8 cellular contexts compared by ENCODE assay signal in the genomic region with DNA sequence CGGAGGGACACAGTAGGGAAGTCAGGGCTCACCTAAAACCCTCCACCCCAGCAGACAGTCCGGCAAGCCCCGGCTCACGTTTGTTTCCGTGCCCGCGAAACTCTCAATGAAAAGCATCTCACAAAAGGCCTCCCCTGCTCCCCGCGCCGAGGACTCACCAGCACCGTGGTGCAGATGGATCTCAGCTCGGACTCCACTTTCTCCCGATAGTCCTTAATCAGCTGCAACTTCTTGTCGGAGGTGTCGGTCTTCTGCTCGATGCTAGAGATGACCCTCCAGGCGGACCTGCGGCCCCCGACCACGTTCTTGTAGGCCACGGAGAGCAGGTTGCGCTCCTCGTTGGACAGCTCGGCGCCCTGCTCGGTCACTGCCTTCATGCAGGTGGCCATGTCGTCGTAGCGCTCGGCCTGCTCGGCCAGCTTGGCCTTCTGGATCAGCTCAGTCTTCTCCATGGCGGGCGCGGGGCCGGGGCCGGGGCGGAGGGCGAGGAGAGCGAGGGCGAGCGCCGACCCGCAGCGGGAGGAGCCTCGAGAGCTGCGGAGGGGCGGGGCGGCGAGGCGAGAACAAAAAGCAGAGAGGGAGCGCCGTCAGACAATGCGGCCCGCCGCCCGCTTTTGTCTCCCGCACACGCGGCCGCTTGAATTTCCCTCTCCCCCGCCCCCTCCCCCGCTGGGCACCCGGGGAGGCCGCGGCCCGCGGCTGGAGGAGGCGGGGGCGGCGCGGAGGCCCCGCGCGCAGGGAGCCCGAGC. TPM values are rescaled to one million over a fixed set of nuclear protein-coding genes. Genes with fewer than 3 reads are reported as not detected.
DNase-seq lines count a peak whose midpoint lies in the region; ATAC-seq, FAIRE-seq and TF ChIP-seq lines count a peak whose summit lies in the region.

No MANE protein-coding gene starts in this region.

- peak overlapping the region; percentile 95 for H4K91ac ChIP-seq in H9 (ENCODE audit: insufficient read length, low read depth, low read length)

- DNase-seq in G401 (ENCODE audit: low spot score): peak; percentile 72
- DNase-seq in H9: peak; percentile 81
- DNase-seq in MG63: peak; percentile 81
- DNase-seq in SK-N-SH: peak; percentile 92
- DNase-seq in head of caudate nucleus: peak; percentile 44 to 92 (median 79)
- peak; percentile 75 to 91 (median 82) for DNase-seq in pancreas
- peak; percentile 74 to 87 for DNase-seq in tibial artery

- in situ Hi-C loops in G401 (cut with HindIII; ENCODE audit: low sequenced_read_pairs): no loop called here

- peaks cover 47 to 50% of the 10 kb centered on the region in 2 experiments for H3K4me1 Mint-ChIP-seq in H9
- peaks cover 54% of the 10 kb centered on the region for H3K4me1 Mint-ChIP-seq in activated naive CD4-positive, alpha-beta T cell treated with anti-CD3 and anti-CD28 coated beads, Interleukin-2, amount 50 U/mL, for 24 hours

- intact Hi-C loops in head of caudate nucleus (cut with DNase I) (loop anchor here (5.0 to 10.0 kb wide), 2 partner anchors 73 to 155 kb away; a partner anchor contains a TSS), pancreas (cut with DNase I) (no loop called here), tibial artery (cut with DNase I; ENCODE audit: low total_unique reads) (loop anchor here (5.0 to 10.0 kb wide), 3 partner anchors 65 to 205 kb away; a partner anchor contains a TSS)

- H3K27me3 ChIP-seq in H9 (ENCODE audit: insufficient read depth, low read length): no peaks in the 10 kb centered on the region; the same call in 1 of the 2 replicates
- H3K27me3 ChIP-seq in MG63: no peaks in the 10 kb centered on the region
- H3K27me3 ChIP-seq in SK-N-SH (ENCODE audit: insufficient read depth): no peaks in the 10 kb centered on the region
- H3K27me3 ChIP-seq in pancreas: no peaks in the 10 kb centered on the region
- no peaks in the 10 kb centered on the region for H3K27me3 ChIP-seq in tibial artery

- TF ChIP-seq RAD21 in SK-N-SH (IDR thresholded peaks at IDR 0.05; ENCODE audit: low read length): no peak; the same call in 1 of the 2 replicates

- H4K5ac ChIP-seq in H9 (ENCODE audit: insufficient read length, low read depth, low read length): peak overlapping the region; percentile 97

- peaks cover 50% of the 10 kb centered on the region for H3K36me3 ChIP-seq in MG63
- H3K36me3 ChIP-seq in SK-N-SH (replicated peaks in 1 of 2; ENCODE audit: control insufficient read depth in 1 of 2, insufficient read depth in 2 of 2, low read length in 1 of 2): peaks cover 36 to 45% of the 10 kb centered on the region in 2 experiments
- H3K36me3 ChIP-seq in pancreas: no peaks in the 10 kb centered on the region
- H3K36me3 ChIP-seq in tibial artery: peaks cover 0 to 6% (median 0%) of the 10 kb centered on the region in 3 donors

- H3K9me3 ChIP-seq in H9 (ENCODE audit: control insufficient read depth, low read depth, low read length) (no peaks in the 10 kb centered on the region), MG63 (no peaks in the 10 kb centered on the region), SK-N-SH (no peaks in the 10 kb centered on the region), pancreas (no peaks in the 10 kb centered on the region), tibial artery (no peaks in the 10 kb centered on the region)

- H3K4me3 ChIP-seq in MG63: peak overlapping the region; percentile 90
- H3K4me3 ChIP-seq in SK-N-SH (ENCODE audit: low read depth in 2 of 2, low read length in 1 of 2): peak overlapping the region; percentile 84
- H3K4me3 ChIP-seq in pancreas: peak overlapping the region; percentile 51 to 88 (median 60)
- H3K4me3 ChIP-seq in tibial artery: peak overlapping the region; percentile 83 to 85

- H3K27ac ChIP-seq in H9 (ENCODE audit: insufficient read length, low read depth, low read length) (peak overlapping the region; percentile 91), SK-N-SH (ENCODE audit: low read depth in 2 of 2, low read length in 1 of 2) (peak overlapping the region; percentile 74 to 95), pancreas (peak overlapping the region; percentile 87 to 95 (median 92)), tibial artery (peak overlapping the region; percentile 91 to 97)

- H3K56ac ChIP-seq in H9 (ENCODE audit: insufficient read length, low read depth, low read length): no peak overlapping the region

- TF ChIP-seq EP300 in SK-N-SH (IDR thresholded peaks at IDR 0.05; ENCODE audit: borderline replicate concordance in 1 of 2, low read depth in 1 of 2, low read length in 1 of 2): no peak

- no CpG with 5 or more reads among the region's 75 CpGs for WGBS in H9 (ENCODE audit: extremely low coverage, insufficient read length, low lambda C conversion rate)
- under 1% methylated on average over 36 of the region's 75 CpGs for whole genome bisulfite sequencing in SK-N-SH (ENCODE audit: low lambda C conversion rate)
- 0 to 1% methylated on average over 53 to 75 of the region's 75 CpGs for WGBS in pancreas, 2 donors

- peak overlapping the region; percentile 99 for H3K27ac Mint-ChIP-seq in H9
- peak overlapping the region; percentile 96 for H3K27ac Mint-ChIP-seq in activated naive CD4-positive, alpha-beta T cell treated with anti-CD3 and anti-CD28 coated beads, Interleukin-2, amount 50 U/mL, for 24 hours

- H4K8ac ChIP-seq in H9 (replicated peaks; ENCODE audit: insufficient read length, low read depth, low read length): no peak overlapping the region

- H3K9me3 Mint-ChIP-seq in H9: peaks cover 0 to 2% of the 10 kb centered on the region in 2 experiments; a peak in 1 of 5 replicates
- no peaks in the 10 kb centered on the region for H3K9me3 Mint-ChIP-seq in activated naive CD4-positive, alpha-beta T cell treated with anti-CD3 and anti-CD28 coated beads, Interleukin-2, amount 50 U/mL, for 24 hours

- H2BK120ac ChIP-seq in H9 (ENCODE audit: low read depth, low read length, poor library complexity, severe bottlenecking): peak overlapping the region; percentile 24

- peak overlapping the region; percentile 20 for H2BK5ac ChIP-seq in H9 (ENCODE audit: insufficient read length, low read length)

- H3K79me1 ChIP-seq in H9 (ENCODE audit: insufficient read depth, low read depth, low read length, poor library complexity, severe bottlenecking): no peaks in the 10 kb centered on the region

- H3K4me1 ChIP-seq in H9 (ENCODE audit: insufficient read depth, low read length) (no peaks in the 10 kb centered on the region), SK-N-SH (ENCODE audit: control insufficient read depth in 1 of 2, insufficient read depth in 2 of 2, low read depth in 1 of 2, low read length in 1 of 2) (peaks cover 15 to 29% of the 10 kb centered on the region in 2 experiments; a peak in 3 of 4 replicates), pancreas (peaks cover 0 to 29% (median 16%) of the 10 kb centered on the region in 3 donors), tibial artery (peaks cover 0 to 65% (median 39%) of the 10 kb centered on the region in 4 donors)

- H2BK12ac ChIP-seq in H9 (ENCODE audit: insufficient read length, low read depth, low read length): peak overlapping the region; percentile 8

- H3K4me3 Mint-ChIP-seq in H9: peak overlapping the region; percentile 98 to 99
- H3K4me3 Mint-ChIP-seq in activated naive CD4-positive, alpha-beta T cell treated with anti-CD3 and anti-CD28 coated beads, Interleukin-2, amount 50 U/mL, for 24 hours: peak overlapping the region; percentile 98

- H3K4ac ChIP-seq in H9 (ENCODE audit: low read depth, low read length): peak overlapping the region; percentile 86; the same call in 1 of the 2 replicates

- POLR2A ChIA-PET in SK-N-SH (lab: Yijun Ruan, JAX): interaction anchor here (0.6 to 3.3 kb wide), 33 partner anchors 8 to 431 kb away, joined by 3 to 73 read pairs (median 4); a partner anchor contains a TSS

- TF ChIP-seq CTCF in H9 (conservative IDR thresholded peaks at IDR 0.05) (no peak), SK-N-SH (IDR thresholded peaks at IDR 0.05) (no peak), pancreas (IDR thresholded peaks at IDR 0.05) (no peak), tibial artery (IDR thresholded peaks at IDR 0.05) (no peak)

- H3K14ac ChIP-seq in H9 (ENCODE audit: insufficient read depth, low read length): peak overlapping the region; percentile 100

- H4K20me1 ChIP-seq in H9 (ENCODE audit: control insufficient read depth, insufficient read depth, insufficient read length) (no peaks in the 10 kb centered on the region), SK-N-SH (ENCODE audit: insufficient read depth) (peaks cover 51% of the 10 kb centered on the region)

- no peak overlapping the region for H2AK5ac ChIP-seq in H9 (ENCODE audit: insufficient read length, low read length)

- H3K4me2 ChIP-seq in H9 (ENCODE audit: insufficient read depth, insufficient read length, low read length) (peak overlapping the region; percentile 96), SK-N-SH (peak overlapping the region; percentile 92)

- H3K18ac ChIP-seq in H9 (ENCODE audit: insufficient read length, low read depth, low read length): peak overlapping the region; percentile 99

- peaks cover 12% of the 10 kb centered on the region for H3F3A ChIP-seq in SK-N-SH (replicated peaks; ENCODE audit: insufficient read depth)

- CTCF ChIA-PET in SK-N-SH (lab: Yijun Ruan, JAX): interaction anchor here (0.7 to 2.0 kb wide), 14 partner anchors 9 to 331 kb away, joined by 3 to 7 read pairs (median 3); a partner anchor contains a TSS

- H3K27me3 Mint-ChIP-seq in H9 (ENCODE audit: low read depth): peaks cover 36% of the 10 kb centered on the region
- H3K27me3 Mint-ChIP-seq in activated naive CD4-positive, alpha-beta T cell treated with anti-CD3 and anti-CD28 coated beads, Interleukin-2, amount 50 U/mL, for 24 hours: no peaks in the 10 kb centered on the region

- H3K79me2 ChIP-seq in H9 (ENCODE audit: insufficient read depth, low read length): peaks cover 41% of the 10 kb centered on the region; the same call in 1 of the 2 replicates
- peaks cover 52% of the 10 kb centered on the region for H3K79me2 ChIP-seq in SK-N-SH (ENCODE audit: insufficient read depth)

- H3K9me2 ChIP-seq in SK-N-SH: no peaks in the 10 kb centered on the region

- H3K9ac ChIP-seq in H9 (ENCODE audit: extremely low read depth, insufficient read length, low read length) (peak overlapping the region; percentile 100), SK-N-SH (peak overlapping the region; percentile 91)

- H2AFZ ChIP-seq in H9 (ENCODE audit: low read length) (no peak overlapping the region), SK-N-SH (ENCODE audit: low read depth) (no peak overlapping the region)

- H2BK20ac ChIP-seq in H9 (ENCODE audit: low read depth, low read length, poor library complexity, severe bottlenecking): no peak overlapping the region

- peaks cover 18% of the 10 kb centered on the region for H3K23me2 ChIP-seq in H9 (ENCODE audit: insufficient read length, low read depth, low read length, poor library complexity, severe bottlenecking)

- H3T11ph ChIP-seq in H9 (ENCODE audit: low read length): no peak overlapping the region

- H2BK15ac ChIP-seq in H9 (ENCODE audit: low read depth, low read length): no peak overlapping the region

- no peak for FAIRE-seq in pancreas (lab: Jason Lieb, UNC)

- H3K36me3 Mint-ChIP-seq in H9 (ENCODE audit: insufficient read depth in 1 of 3, low read depth in 3 of 3): peaks cover 28 to 49% (median 46%) of the 10 kb centered on the region in 3 experiments
- H3K36me3 Mint-ChIP-seq in activated naive CD4-positive, alpha-beta T cell treated with anti-CD3 and anti-CD28 coated beads, Interleukin-2, amount 50 U/mL, for 24 hours: peaks cover 15% of the 10 kb centered on the region

- ATAC-seq in pancreas: peak; percentile 51 to 69 (median 62)

- H3K23ac ChIP-seq in H9 (ENCODE audit: insufficient read length, low read depth, low read length): no peak overlapping the region

RNA-seq across cellular contexts. Expression of a gene that starts 0.6 kb away (rescaled TPM):
- total RNA-seq in G401 (2014; rRNA removed; shearing (Covaris generic)): 426 and 560 TPM in 2 replicates
- total RNA-seq in H9 (2021): 374 and 380 TPM in 2 replicates
- total RNA-seq in MG63 (2014; rRNA removed; shearing (Covaris generic); ENCODE audit: low replicate concordance): 598 and 683 TPM in 2 replicates
- 235 and 240 TPM in 2 replicates for polyA plus RNA-seq in SK-N-SH (2012; rRNA removed)
- polyA plus RNA-seq in SK-N-SH (2012; cell fraction: cytosol; rRNA removed): 327 and 349 TPM in 2 replicates
- polyA plus RNA-seq in SK-N-SH (2012; cell fraction: nucleus; rRNA removed): 114 and 122 TPM in 2 replicates
- 100 to 1,000 TPM; 127 to 170 (median 161) TPM for total RNA-seq in pancreas
- polyA plus RNA-seq in pancreas: 100 to 1,000 TPM in 1 of 2 donors, 10 to 100 TPM in 1; 70.1 to 131 TPM

Comparison
In these comparisons a context has a peak if more than half of its experiments do, and no peak if none do; other contexts are left out.
1. Peak in every context shown above with its lines: DNase-seq, ATAC-seq, H3K4me3 ChIP-seq and H3K27ac ChIP-seq.
2. intact Hi-C loops: an anchor here in head of caudate nucleus (5.0 to 10.0 kb wide) and tibial artery (5.0 to 10.0 kb wide); none called in pancreas.